In genomic region chr17:48605991-48606891, GRCh38 we compare ENCODE assay signal across 24 cellular contexts. TPM values are rescaled to one million over a fixed set of nuclear protein-coding genes. Genes with fewer than 3 reads are reported as not detected.
DNase-seq lines count a peak whose midpoint lies in the region; TF ChIP-seq lines count a peak whose summit lies in the region.
"Had no signal": no experiment of that assay in that cellular context is flagged by ENCODE, and none has a peak within 500 bp of the region (broad histone marks: within the 10 kb centered on the region; RNA-seq: fewer than 3 reads in every experiment).

No MANE protein-coding gene starts in this region.

- H3K9ac ChIP-seq in trophoblast cell (ENCODE audit: low read length), result no peak overlapping the region

- H3K4ac ChIP-seq in trophoblast cell (ENCODE audit: low read depth, low read length), result no peak overlapping the region

- H4K20me1 ChIP-seq in hepatocyte (ENCODE audit: insufficient read depth, poor library complexity, severe bottlenecking), result no peaks in the 10 kb centered on the region

- H3K9me3 ChIP-seq in hepatocyte (ENCODE audit: low read depth) (no peaks in the 10 kb centered on the region), trophoblast cell (ENCODE audit: insufficient read depth, low read depth, low read length) (peaks cover 2% of the 10 kb centered on the region)
- H3K9me3 ChIP-seq: breast epithelium, testis had no signal

- H2BK12ac ChIP-seq in trophoblast cell (ENCODE audit: low read length), result peak overlapping the region; percentile 16

- H3K79me1 ChIP-seq in trophoblast cell (ENCODE audit: low read length), result peaks cover 13% of the 10 kb centered on the region

- H3K4me1 ChIP-seq in hepatocyte (ENCODE audit: insufficient read depth) (no peaks in the 10 kb centered on the region), trophoblast cell (ENCODE audit: control insufficient read depth in 1 of 2, insufficient read depth in 2 of 2, low read length in 2 of 2) (peaks cover 14 to 19% of the 10 kb centered on the region in 2 experiments)
- H3K4me1 ChIP-seq: breast epithelium had no signal

- H3K18ac ChIP-seq in trophoblast cell (ENCODE audit: low read length), result no peak overlapping the region

- H2AFZ ChIP-seq in hepatocyte, result no peak overlapping the region
- H2AFZ ChIP-seq in trophoblast cell (ENCODE audit: insufficient read depth, low read length, poor library complexity), result no peak overlapping the region

- H2BK120ac ChIP-seq in trophoblast cell (ENCODE audit: insufficient read depth, low read length, poor library complexity), result no peak overlapping the region

- peak overlapping the region; percentile 97 for H3K27ac ChIP-seq in RWPE1
- H3K27ac ChIP-seq in hepatocyte, result peak overlapping the region; percentile 39
- no peak overlapping the region for H3K27ac ChIP-seq in trophoblast cell (ENCODE audit: low read depth, low read length)
- H3K27ac ChIP-seq: coronary artery, testis had no signal

- H3K79me2 ChIP-seq in hepatocyte, result no peaks in the 10 kb centered on the region
- peaks cover 5% of the 10 kb centered on the region for H3K79me2 ChIP-seq in trophoblast cell (ENCODE audit: control insufficient read depth, insufficient read depth, low read length, poor library complexity)

- no peak overlapping the region for H4K91ac ChIP-seq in trophoblast cell (ENCODE audit: low read depth, low read length)

- H3K4me3 ChIP-seq in hepatocyte, result no peak overlapping the region
- H3K4me3 ChIP-seq in trophoblast cell (ENCODE audit: low read depth, low read length), result peak overlapping the region; percentile 39
- H3K4me3 ChIP-seq: coronary artery, testis had no signal

- POLR2A ChIA-PET in RWPE1 (lab: Yijun Ruan, JAX; ENCODE audit: low non-redundant PET), result no interaction called here

- WGBS in hepatocyte (ENCODE audit: low lambda C conversion rate, missing lambda C conversion rate), result 38% methylated on average over 41 of the region's 41 CpGs
- no CpG with 5 or more reads among the region's 41 CpGs for WGBS in trophoblast cell (ENCODE audit: extremely low coverage, insufficient coverage, insufficient read length)

- H4K12ac ChIP-seq in trophoblast cell (ENCODE audit: low read depth, low read length), result no peak overlapping the region

- TF ChIP-seq CTCF in RWPE1 (conservative IDR thresholded peaks at IDR 0.05; ENCODE audit: low read depth), result no peak
- TF ChIP-seq CTCF in hepatocyte (IDR thresholded peaks at IDR 0.05; ENCODE audit: poor library complexity), result no peak

- H3K14ac ChIP-seq in trophoblast cell (ENCODE audit: low read length), result no peak overlapping the region

- H2BK5ac ChIP-seq in trophoblast cell (ENCODE audit: low read depth, low read length, poor library complexity), result no peak overlapping the region

- no peak overlapping the region for H3K23ac ChIP-seq in trophoblast cell (ENCODE audit: low read length)

- no peaks in the 10 kb centered on the region for H3K36me3 ChIP-seq in hepatocyte (replicated peaks; ENCODE audit: insufficient read depth, low read depth)
- H3K36me3 ChIP-seq in trophoblast cell (ENCODE audit: control insufficient read depth in 1 of 2, insufficient read depth in 2 of 2, low read length in 2 of 2), result no peaks in the 10 kb centered on the region
- H3K36me3 ChIP-seq: breast epithelium had no signal

- H4K8ac ChIP-seq in trophoblast cell (ENCODE audit: low read depth, low read length), result no peak overlapping the region

- no peak overlapping the region for H2AK5ac ChIP-seq in trophoblast cell (ENCODE audit: low read length)

- DNase-seq in ELF-1 (ENCODE audit: low read depth, low spot score), result peak; percentile 68
- no peak for DNase-seq in RWPE1 (ENCODE audit: low spot score)
- no peak for DNase-seq in hepatocyte (ENCODE audit: low spot score)
- DNase-seq in trophoblast cell, result no peak
- no peak for DNase-seq in DMS153 treated with DMSO at 0.1 percent for 48 hours (lab: John Stamatoyannopoulos, UW; ENCODE audit: unreplicated experiment)
- no peak for DNase-seq in anterior cingulate cortex (lab: John Stamatoyannopoulos, UW)
- no peak for DNase-seq in putamen (ENCODE audit: low spot score)
- DNase-seq in SHP77 treated with DMSO at 0.1 percent for 48 hours (lab: John Stamatoyannopoulos, UW), result no peak
- DNase-seq: activated B cell treated with CpG ODN at 0.5 μM for 24 hours; activated CD4-positive, alpha-beta T cell treated with anti-CD3 and anti-CD28 coated beads, Interleukin-2, amount 50 U/mL, for 4 hours; activated effector memory CD4-positive, alpha-beta T cell treated with anti-CD3 and anti-CD28 coated beads, Interleukin-2, amount 50 U/mL, for 16 hours; CD4-positive, CD25-positive, alpha-beta regulatory T cell; DMS 273 treated with DMSO at 0.1 percent for 48 hours; HFFc6; left colon; NCI-H524; NK-92 treated with Interleukin-12 subunit alpha and Interleukin-12 subunit beta, amount 100 ng/mL, for 24 hours; stimulated activated CD4-positive, alpha-beta T cell treated with anti-CD3 and anti-CD28 coated beads, Interleukin-1b, Interleukin-23, amount 100 ng/mL, for 48 hours; T-helper 9 cell; testis had no signal

- peak overlapping the region; percentile 71 for H3K4me2 ChIP-seq in hepatocyte
- no peak overlapping the region for H3K4me2 ChIP-seq in trophoblast cell (ENCODE audit: low read length)

- CTCF ChIA-PET in RWPE1 (lab: Yijun Ruan, JAX), result interaction anchor here (0.6 kb wide), 1 partner anchor 759 kb away, joined by 3 read pairs; no protein-coding TSS in a partner anchor

- H3K9me2 ChIP-seq in hepatocyte (replicated peaks; ENCODE audit: insufficient read depth), result no peaks in the 10 kb centered on the region

- H3K27me3 ChIP-seq in hepatocyte (peaks cover 96% of the 10 kb centered on the region), trophoblast cell (ENCODE audit: insufficient read depth, low read length) (peaks cover 42% of the 10 kb centered on the region)

RNA-seq across cellular contexts. Expression of gene HOXB6, which starts 1.5 kb away (rescaled TPM):
- total RNA-seq in hepatocyte, result 4.1 and 4.8 TPM in 2 replicates
- 7.7 and 12.9 TPM in 2 replicates for polyA plus RNA-seq in hepatocyte
- 10.6 and 10.9 TPM in 2 replicates for polyA plus RNA-seq in trophoblast cell (2013)
- total RNA-seq: activated B cell treated with CpG ODN at 0.5 μM for 24 hours; CD4-positive, CD25-positive, alpha-beta regulatory T cell; HFFc6; mononuclear cell had no signal
- polyA plus RNA-seq: CD4-positive, CD25-positive, alpha-beta regulatory T cell had no signal

RNA-seq across cellular contexts. Expression of gene HOXB7, which starts 4.6 kb away (rescaled TPM):
- total RNA-seq in hepatocyte, result 4.1 and 6.7 TPM in 2 replicates
- polyA plus RNA-seq in hepatocyte, result 13.7 and 15.9 TPM in 2 replicates
- 9.6 and 9.8 TPM in 2 replicates for polyA plus RNA-seq in trophoblast cell (2013)
- total RNA-seq: HFFc6 had no signal

RNA-seq across cellular contexts. Expression of gene HOXB8, which starts 8.9 kb away (rescaled TPM):
- total RNA-seq in hepatocyte, result 0.57 and 1.6 TPM in 2 replicates
- 0.31 and 1.3 TPM in 2 replicates for polyA plus RNA-seq in hepatocyte
- polyA plus RNA-seq in trophoblast cell (2013), result 2.4 and 2.5 TPM in 2 replicates
- total RNA-seq: activated B cell treated with CpG ODN at 0.5 μM for 24 hours; CD4-positive, CD25-positive, alpha-beta regulatory T cell; HFFc6 had no signal
- polyA plus RNA-seq: CD4-positive, CD25-positive, alpha-beta regulatory T cell had no signal

RNA-seq across cellular contexts. Expression of gene HOXB5, which starts 12.7 kb away (rescaled TPM):
- 0.27 and 0.36 TPM in 2 replicates for total RNA-seq in hepatocyte
- 3.3 and 4.4 TPM in 2 replicates for polyA plus RNA-seq in hepatocyte
- 3.2 and 3.5 TPM in 2 replicates for polyA plus RNA-seq in trophoblast cell (2013)
- total RNA-seq: activated B cell treated with CpG ODN at 0.5 μM for 24 hours; CD4-positive, CD25-positive, alpha-beta regulatory T cell; G401; HFFc6; mononuclear cell had no signal
- polyA plus RNA-seq: CD4-positive, CD25-positive, alpha-beta regulatory T cell had no signal

RNA-seq across cellular contexts. Expression of gene HOXB3, which starts 16.2 kb away (rescaled TPM):
- total RNA-seq in hepatocyte, result 1.8 and 5.9 TPM in 2 replicates
- polyA plus RNA-seq in hepatocyte, result 1.8 and 4.0 TPM in 2 replicates
- polyA plus RNA-seq in trophoblast cell (2013), result 8.1 and 10.4 TPM in 2 replicates
- total RNA-seq: HFFc6 had no signal
